ENCODE assay signal across 1 cellular context in the genomic region with DNA sequence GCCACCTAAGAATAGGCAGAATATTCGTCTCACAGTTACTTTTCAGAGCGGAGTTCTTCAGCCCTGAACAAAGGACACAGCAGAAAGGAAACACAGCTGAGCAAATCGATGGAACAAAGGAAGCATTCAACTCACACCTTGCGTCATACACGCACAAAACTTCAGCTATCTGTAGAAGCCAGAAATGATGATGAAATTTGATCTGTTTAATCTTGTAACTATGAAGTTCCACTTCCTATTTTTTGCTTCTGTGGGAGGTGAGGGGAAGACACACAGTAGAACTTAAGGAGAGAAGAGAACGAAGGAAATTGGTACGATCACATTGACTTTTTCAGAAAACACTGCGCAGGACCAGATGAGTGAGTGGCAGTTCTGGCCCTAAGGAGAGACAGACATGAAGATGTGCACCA.
TF ChIP-seq lines count a peak whose summit lies in the region.

No MANE protein-coding gene starts in this region.

TF ChIP-seq in liver, 16 proteins besides CTCF, POLR2A, EP300 and RAD21 (continued from another document):
- TF ChIP-seq ZBTB33 (IDR thresholded peaks at IDR 0.05) (peak; percentile 43), JUND (IDR thresholded peaks at IDR 0.05) (peak in 1 of 2 donors; percentile 37), GABPA (IDR thresholded peaks at IDR 0.05 in 1 of 2, conservative IDR thresholded peaks at IDR 0.05 in 1 of 2) (peak in 1 of 2 donors; percentile 46), RXRA (IDR thresholded peaks at IDR 0.05) (peak; percentile 36 to 64), YY1 (IDR thresholded peaks at IDR 0.05) (no peak), EGR1 (IDR thresholded peaks at IDR 0.05; ENCODE audit: low read depth in 2 of 2) (peak; percentile 41 to 67), FOXA1 (IDR thresholded peaks at IDR 0.05) (no peak), REST (IDR thresholded peaks at IDR 0.05) (peak; percentile 25), HNF4A (conservative IDR thresholded peaks at IDR 0.05) (peak; percentile 59 to 65), FOXA2 (IDR thresholded peaks at IDR 0.05) (peak; percentile 6), SP1 (IDR thresholded peaks at IDR 0.05) (peak; percentile 44), HNF4G (IDR thresholded peaks at IDR 0.05) (peak; percentile 20), TAF1 (conservative IDR thresholded peaks at IDR 0.05) (no peak), ATF3 (IDR thresholded peaks at IDR 0.05) (peak; percentile 92)
- TF ChIP-seq, protein P1, sequence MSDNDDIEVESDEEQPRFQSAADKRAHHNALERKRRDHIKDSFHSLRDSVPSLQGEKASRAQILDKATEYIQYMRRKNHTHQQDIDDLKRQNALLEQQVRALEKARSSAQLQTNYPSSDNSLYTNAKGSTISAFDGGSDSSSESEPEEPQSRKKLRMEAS (IDR thresholded peaks at IDR 0.05) = peak; percentile 73
